33 cellular contexts compared by ENCODE assay signal in genomic region chr7:43922726-43923125, GRCh38.
"Had no signal": no experiment of that assay in that cellular context is flagged by ENCODE, and none has a peak within 500 bp of the region (broad histone marks: within the 10 kb centered on the region; RNA-seq: fewer than 3 reads in every experiment).

No MANE protein-coding gene starts in this region.

- H3K9me3 Mint-ChIP-seq: activated CD4-positive, alpha-beta memory T cell treated with anti-CD3 and anti-CD28 coated beads for 36 hours; activated naive CD4-positive, alpha-beta T cell treated with anti-CD3 and anti-CD28 coated beads, Interleukin-2, amount 50 U/mL, for 24 hours; activated naive CD8-positive, alpha-beta T cell treated with anti-CD3 and anti-CD28 coated beads, Interleukin-2, amount 10 ng/mL, durations not matched to agents 7 days and 5 days; activated T-cell treated with anti-CD3 and anti-CD28 coated beads, Interleukin-2, amount 50 U/mL, for 24 hours; activated T-helper 17 cell treated with anti-CD3 and anti-CD28 coated beads, Interleukin-2, amount 50 U/mL, for 72 hours; T-helper 2 cell treated with Interferon-gamma antibody and Interleukin-4, amounts not matched to agents 5 μg/mL and 100 μg/mL, for 36 hours had no signal

- DNase-seq: activated CD4-positive, alpha-beta memory T cell treated with anti-CD3 and anti-CD28 coated beads for 36 hours; activated CD4-positive, alpha-beta T cell treated with anti-CD3 and anti-CD28 coated beads for 36 hours; activated CD4-positive, alpha-beta T cell treated with anti-CD3 and anti-CD28 coated beads, Interleukin-2, amount 10 ng/mL, durations not matched to agents 24 days and 14 days; activated CD4-positive, CD25-positive, alpha-beta regulatory T cell; activated CD4-positive, CD25-positive, alpha-beta regulatory T cell treated with anti-CD3 and anti-CD28 coated beads, Interleukin-2, amount 50 U/mL, for 72 hours; activated CD8-positive, alpha-beta memory T cell treated with anti-CD3 and anti-CD28 coated beads, Interleukin-2, amount 10 ng/mL, durations not matched to agents 7 days and 5 days; activated CD8-positive, alpha-beta memory T cell treated with anti-CD3 and anti-CD28 coated beads, Interleukin-2, amount 50 U/mL, for 4 hours; activated CD8-positive, alpha-beta T cell treated with anti-CD3 and anti-CD28 coated beads, Interleukin-2, amount 10 ng/mL, durations not matched to agents 7 days and 5 days; activated effector memory CD4-positive, alpha-beta T cell treated with Interleukin-2 at 50 U/mL for 16 hours; activated gamma-delta T cell treated with Interleukin-2 at 50 U/mL for 16 hours; activated naive CD4-positive, alpha-beta T cell treated with Interleukin-2 at 50 U/mL for 16 hours; activated naive CD8-positive, alpha-beta T cell treated with anti-CD3 and anti-CD28 coated beads, Interleukin-2, amount 10 ng/mL, durations not matched to agents 7 days and 5 days; activated T-cell treated with anti-CD3 and anti-CD28 coated beads, Interleukin-2, amount 50 U/mL, for 24 hours; central memory CD4-positive, alpha-beta T cell; colonic mucosa; effector CD8-positive, alpha-beta T cell; esophagus squamous epithelium; foreskin melanocyte; heart right ventricle; T-helper 1 cell; T-helper 17 cell; T1000; WERI-Rb-1 had no signal

- ATAC-seq: activated CD4-positive, alpha-beta T cell treated with anti-CD3 and anti-CD28 coated beads for 36 hours; activated CD8-positive, alpha-beta memory T cell treated with anti-CD3 and anti-CD28 coated beads, Interleukin-2, amount 10 ng/mL, durations not matched to agents 7 days and 5 days; activated CD8-positive, alpha-beta T cell treated with anti-CD3 and anti-CD28 coated beads, Interleukin-2, amount 10 ng/mL, durations not matched to agents 7 days and 5 days; activated T-helper 17 cell treated with anti-CD3 and anti-CD28 coated beads, Interleukin-2, amount 50 U/mL, for 72 hours; gastroesophageal sphincter; heart right ventricle; T-helper 17 cell had no signal

- H3K27ac ChIP-seq: ascending aorta, breast epithelium, cardiac muscle cell, colonic mucosa, epithelial cell of prostate, esophagus squamous epithelium, gastroesophageal sphincter, heart right ventricle, hepatocyte, WERI-Rb-1 had no signal

- H3K27me3 Mint-ChIP-seq: activated CD4-positive, alpha-beta memory T cell treated with anti-CD3 and anti-CD28 coated beads for 36 hours; activated CD4-positive, alpha-beta T cell treated with anti-CD3 and anti-CD28 coated beads for 36 hours; activated CD4-positive, alpha-beta T cell treated with anti-CD3 and anti-CD28 coated beads, Interleukin-2, amount 10 ng/mL, durations not matched to agents 24 days and 14 days; activated CD8-positive, alpha-beta memory T cell treated with anti-CD3 and anti-CD28 coated beads, Interleukin-2, amount 10 ng/mL, durations not matched to agents 7 days and 5 days; activated naive CD4-positive, alpha-beta T cell treated with anti-CD3 and anti-CD28 coated beads, Interleukin-2, amount 50 U/mL, for 24 hours; activated naive CD8-positive, alpha-beta T cell treated with anti-CD3 and anti-CD28 coated beads, Interleukin-2, amount 10 ng/mL, durations not matched to agents 7 days and 5 days; activated T-cell treated with anti-CD3 and anti-CD28 coated beads, Interleukin-2, amount 50 U/mL, for 24 hours; activated T-helper 17 cell treated with anti-CD3 and anti-CD28 coated beads, Interleukin-2, amount 50 U/mL, for 72 hours; T-helper 17 cell had no signal

- H3K27ac Mint-ChIP-seq: activated CD4-positive, alpha-beta memory T cell treated with anti-CD3 and anti-CD28 coated beads for 36 hours; activated CD4-positive, alpha-beta T cell treated with anti-CD3 and anti-CD28 coated beads for 36 hours; activated CD4-positive, alpha-beta T cell treated with anti-CD3 and anti-CD28 coated beads, Interleukin-2, amount 10 ng/mL, durations not matched to agents 24 days and 14 days; activated CD8-positive, alpha-beta memory T cell treated with anti-CD3 and anti-CD28 coated beads, Interleukin-2, amount 10 ng/mL, durations not matched to agents 7 days and 5 days; activated CD8-positive, alpha-beta T cell treated with anti-CD3 and anti-CD28 coated beads, Interleukin-2, amount 10 ng/mL, durations not matched to agents 7 days and 5 days; activated naive CD4-positive, alpha-beta T cell treated with anti-CD3 and anti-CD28 coated beads, Interleukin-2, amount 50 U/mL, for 24 hours; activated naive CD8-positive, alpha-beta T cell treated with anti-CD3 and anti-CD28 coated beads, Interleukin-2, amount 10 ng/mL, durations not matched to agents 7 days and 5 days; activated T-cell treated with anti-CD3 and anti-CD28 coated beads, Interleukin-2, amount 50 U/mL, for 24 hours; activated T-helper 17 cell treated with anti-CD3 and anti-CD28 coated beads, Interleukin-2, amount 50 U/mL, for 72 hours; T-helper 2 cell treated with Interferon-gamma antibody and Interleukin-4, amounts not matched to agents 5 μg/mL and 100 μg/mL, for 36 hours had no signal

- H3K4me3 Mint-ChIP-seq: activated CD4-positive, alpha-beta memory T cell treated with anti-CD3 and anti-CD28 coated beads for 36 hours; activated CD4-positive, alpha-beta T cell treated with anti-CD3 and anti-CD28 coated beads for 36 hours; activated CD4-positive, alpha-beta T cell treated with anti-CD3 and anti-CD28 coated beads, Interleukin-2, amount 10 ng/mL, durations not matched to agents 24 days and 14 days; activated CD8-positive, alpha-beta memory T cell treated with anti-CD3 and anti-CD28 coated beads, Interleukin-2, amount 10 ng/mL, durations not matched to agents 7 days and 5 days; activated CD8-positive, alpha-beta T cell treated with anti-CD3 and anti-CD28 coated beads, Interleukin-2, amount 10 ng/mL, durations not matched to agents 7 days and 5 days; activated naive CD4-positive, alpha-beta T cell treated with anti-CD3 and anti-CD28 coated beads, Interleukin-2, amount 50 U/mL, for 24 hours; activated naive CD8-positive, alpha-beta T cell treated with anti-CD3 and anti-CD28 coated beads, Interleukin-2, amount 10 ng/mL, durations not matched to agents 7 days and 5 days; activated T-cell treated with anti-CD3 and anti-CD28 coated beads, Interleukin-2, amount 50 U/mL, for 24 hours; activated T-helper 17 cell treated with anti-CD3 and anti-CD28 coated beads, Interleukin-2, amount 50 U/mL, for 72 hours; brain; T-helper 17 cell; T-helper 2 cell treated with Interferon-gamma antibody and Interleukin-4, amounts not matched to agents 5 μg/mL and 100 μg/mL, for 36 hours had no signal

- H3K9me3 ChIP-seq: ascending aorta, breast epithelium, colonic mucosa, esophagus squamous epithelium, gastroesophageal sphincter, heart right ventricle had no signal

- H3K36me3 ChIP-seq: ascending aorta, breast epithelium, cardiac muscle cell, colonic mucosa, heart right ventricle, WERI-Rb-1 had no signal

- H3K27me3 ChIP-seq: ascending aorta, breast epithelium, cardiac muscle cell, colonic mucosa, esophagus squamous epithelium, gastroesophageal sphincter, heart right ventricle, hepatocyte had no signal

- H3K4me3 ChIP-seq: ascending aorta, breast epithelium, cardiac muscle cell, colonic mucosa, esophagus squamous epithelium, gastroesophageal sphincter, heart right ventricle, hepatocyte had no signal

- H3K4me1 ChIP-seq: breast epithelium had no signal
